In the genomic region with DNA sequence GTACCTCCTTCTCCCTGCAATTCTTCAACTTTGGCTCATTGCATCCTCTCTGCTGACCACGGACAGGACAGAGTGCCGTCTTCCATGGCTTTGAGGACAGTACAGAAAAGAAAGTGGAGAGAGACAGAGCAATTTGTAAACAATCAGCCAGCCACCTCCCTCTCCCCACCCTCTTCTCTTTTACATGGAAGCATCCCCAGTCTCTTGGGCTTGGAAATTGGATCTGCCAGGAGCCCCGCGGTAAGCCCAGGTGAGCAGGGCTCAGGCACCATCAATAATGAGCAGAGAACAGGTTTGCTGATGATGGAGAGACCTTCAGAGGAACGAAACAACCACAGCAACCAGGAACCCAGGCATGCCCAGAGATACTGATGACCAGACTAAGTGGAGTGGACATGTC, we compare ENCODE assay signal across 33 cellular contexts.
"Had no signal": no experiment of that assay in that cellular context is flagged by ENCODE, and none has a peak within 500 bp of the region (broad histone marks: within the 10 kb centered on the region; RNA-seq: fewer than 3 reads in every experiment).

No MANE protein-coding gene starts in this region.

- H3K27me3 Mint-ChIP-seq: activated CD8-positive, alpha-beta memory T cell treated with anti-CD3 and anti-CD28 coated beads, Interleukin-2, amount 10 ng/mL, durations not matched to agents 7 days and 5 days; activated naive CD4-positive, alpha-beta T cell treated with anti-CD3 and anti-CD28 coated beads, Interleukin-2, amount 50 U/mL, for 24 hours; central memory CD8-positive, alpha-beta T cell had no signal

- H3K4me1 ChIP-seq: ascending aorta, Peyer's patch had no signal

- H3K4me3 Mint-ChIP-seq: activated CD4-positive, alpha-beta memory T cell treated with anti-CD3 and anti-CD28 coated beads, Interleukin-2, amount 10 ng/mL, durations not matched to agents 7 days and 5 days; activated CD8-positive, alpha-beta memory T cell treated with anti-CD3 and anti-CD28 coated beads, Interleukin-2, amount 10 ng/mL, durations not matched to agents 7 days and 5 days; activated naive CD4-positive, alpha-beta T cell treated with anti-CD3 and anti-CD28 coated beads, Interleukin-2, amount 50 U/mL, for 24 hours; activated naive CD8-positive, alpha-beta T cell treated with anti-CD3 and anti-CD28 coated beads, Interleukin-2, amount 10 ng/mL, durations not matched to agents 7 days and 5 days; activated T-cell treated with anti-CD3 and anti-CD28 coated beads, Interleukin-2, amount 50 U/mL, for 72 hours; central memory CD8-positive, alpha-beta T cell; T-cell had no signal

- H3K27me3 ChIP-seq: ascending aorta, cardiac muscle cell, Peyer's patch had no signal

- DNase-seq: activated CD4-positive, alpha-beta memory T cell treated with anti-CD3 and anti-CD28 coated beads, Interleukin-2, amount 10 ng/mL, durations not matched to agents 7 days and 5 days; activated CD4-positive, alpha-beta T cell treated with anti-CD3 and anti-CD28 coated beads for 1 hour; activated CD4-positive, alpha-beta T cell treated with anti-CD3 and anti-CD28 coated beads for 48 hours; activated CD4-positive, CD25-positive, alpha-beta regulatory T cell; activated CD8-positive, alpha-beta memory T cell treated with anti-CD3 and anti-CD28 coated beads for 24 hours; activated CD8-positive, alpha-beta memory T cell treated with anti-CD3 and anti-CD28 coated beads, Interleukin-2, amount 10 ng/mL, durations not matched to agents 7 days and 5 days; activated CD8-positive, alpha-beta memory T cell treated with anti-CD3 and anti-CD28 coated beads, Interleukin-2, amount 50 U/mL, for 48 hours; activated gamma-delta T cell; activated naive CD4-positive, alpha-beta T cell treated with Interleukin-2 at 50 U/mL for 16 hours; activated naive CD8-positive, alpha-beta T cell treated with anti-CD3 and anti-CD28 coated beads, Interleukin-2, amount 10 ng/mL, durations not matched to agents 7 days and 5 days; activated T-cell treated with anti-CD3 and anti-CD28 coated beads, Interleukin-2, amount 50 U/mL, for 72 hours; amygdala; NCI-H1105; NCI-H1417 treated with DMSO at 0.1 percent for 48 hours; NCI-H187 treated with DMSO at 0.1 percent for 48 hours; NCI-H226; NCI-H446 treated with DMSO at 0.1 percent for 48 hours; NCI-H748 treated with DMSO at 0.1 percent for 48 hours; NK-92 treated with Interleukin-12 subunit alpha and Interleukin-12 subunit beta, amount 100 ng/mL, for 24 hours; PC-3; Peyer's patch; RPMI8226; SIG-M5; T-cell; T-helper 2 cell; T-helper 9 cell had no signal

- H3K27ac ChIP-seq: ascending aorta, cardiac muscle cell, Peyer's patch, VCaP had no signal

- H3K9me3 Mint-ChIP-seq: activated naive CD4-positive, alpha-beta T cell treated with anti-CD3 and anti-CD28 coated beads, Interleukin-2, amount 50 U/mL, for 24 hours; activated naive CD8-positive, alpha-beta T cell treated with anti-CD3 and anti-CD28 coated beads, Interleukin-2, amount 10 ng/mL, durations not matched to agents 7 days and 5 days; activated T-cell treated with anti-CD3 and anti-CD28 coated beads, Interleukin-2, amount 50 U/mL, for 72 hours; activated T-helper 2 cell treated with anti-CD3 and anti-CD28 coated beads, Interferon-gamma antibody, Interleukin-2, Interleukin-4, amounts not matched to agents 10 μg/mL and 5 μg/mL and 100 μg/mL, durations not matched to agents 14 hours and 24 hours and 36 hours; central memory CD8-positive, alpha-beta T cell; T-cell had no signal

- H3K36me3 ChIP-seq: ascending aorta, cardiac muscle cell, Peyer's patch had no signal

- H3K4me3 ChIP-seq: ascending aorta, cardiac muscle cell, Peyer's patch had no signal

- H3K27ac Mint-ChIP-seq: activated CD4-positive, alpha-beta memory T cell treated with anti-CD3 and anti-CD28 coated beads, Interleukin-2, amount 10 ng/mL, durations not matched to agents 7 days and 5 days; activated CD8-positive, alpha-beta memory T cell treated with anti-CD3 and anti-CD28 coated beads, Interleukin-2, amount 10 ng/mL, durations not matched to agents 7 days and 5 days; activated naive CD4-positive, alpha-beta T cell treated with anti-CD3 and anti-CD28 coated beads, Interleukin-2, amount 50 U/mL, for 24 hours; activated naive CD8-positive, alpha-beta T cell treated with anti-CD3 and anti-CD28 coated beads, Interleukin-2, amount 10 ng/mL, durations not matched to agents 7 days and 5 days; activated T-cell treated with anti-CD3 and anti-CD28 coated beads, Interleukin-2, amount 50 U/mL, for 72 hours; activated T-helper 2 cell treated with anti-CD3 and anti-CD28 coated beads, Interferon-gamma antibody, Interleukin-2, Interleukin-4, amounts not matched to agents 10 μg/mL and 5 μg/mL and 100 μg/mL, durations not matched to agents 14 hours and 24 hours and 36 hours; T-cell had no signal

- H3K9me3 ChIP-seq: ascending aorta, Peyer's patch had no signal

- H3K36me3 Mint-ChIP-seq: activated CD8-positive, alpha-beta memory T cell treated with anti-CD3 and anti-CD28 coated beads, Interleukin-2, amount 10 ng/mL, durations not matched to agents 7 days and 5 days; activated naive CD4-positive, alpha-beta T cell treated with anti-CD3 and anti-CD28 coated beads, Interleukin-2, amount 50 U/mL, for 24 hours; activated naive CD8-positive, alpha-beta T cell treated with anti-CD3 and anti-CD28 coated beads, Interleukin-2, amount 10 ng/mL, durations not matched to agents 7 days and 5 days; T-cell had no signal

- ATAC-seq: activated CD8-positive, alpha-beta memory T cell treated with anti-CD3 and anti-CD28 coated beads, Interleukin-2, amount 10 ng/mL, durations not matched to agents 7 days and 5 days; activated T-cell treated with anti-CD3 and anti-CD28 coated beads, Interleukin-2, amount 50 U/mL, for 72 hours; PC-3; SK-N-SH treated with all-trans-retinoic acid at 6 μM for 48 hours; T-cell had no signal

- H3K4me1 Mint-ChIP-seq: activated CD4-positive, alpha-beta memory T cell treated with anti-CD3 and anti-CD28 coated beads, Interleukin-2, amount 10 ng/mL, durations not matched to agents 7 days and 5 days; activated CD8-positive, alpha-beta memory T cell treated with anti-CD3 and anti-CD28 coated beads, Interleukin-2, amount 10 ng/mL, durations not matched to agents 7 days and 5 days; activated naive CD4-positive, alpha-beta T cell treated with anti-CD3 and anti-CD28 coated beads, Interleukin-2, amount 50 U/mL, for 24 hours; activated naive CD8-positive, alpha-beta T cell treated with anti-CD3 and anti-CD28 coated beads, Interleukin-2, amount 10 ng/mL, durations not matched to agents 7 days and 5 days; central memory CD8-positive, alpha-beta T cell; T-cell had no signal
